In the genomic region with DNA sequence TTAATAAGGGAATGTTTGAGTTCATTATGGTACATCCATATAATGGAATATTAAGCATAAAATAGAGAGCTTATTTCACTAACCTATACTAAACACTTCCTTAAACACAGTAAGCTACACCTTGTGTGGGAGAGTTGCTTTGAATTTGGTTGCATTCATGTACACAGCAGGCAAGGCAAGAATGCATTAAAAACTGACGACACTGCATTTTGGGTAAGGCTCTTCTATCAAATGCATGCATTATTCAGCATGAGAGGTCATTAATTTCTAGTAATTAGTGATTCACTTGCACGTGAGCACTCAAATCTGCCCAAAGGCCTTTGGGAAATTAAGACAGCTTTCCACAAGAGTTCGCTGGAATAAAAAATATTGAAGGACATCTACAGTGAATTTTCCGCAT, we compare ENCODE assay signal across 27 cellular contexts.
"Had no signal": no experiment of that assay in that cellular context is flagged by ENCODE, and none has a peak within 500 bp of the region (broad histone marks: within the 10 kb centered on the region; RNA-seq: fewer than 3 reads in every experiment).

No MANE protein-coding gene starts in this region.

- H3K36me3 ChIP-seq: stomach, suprapubic skin, thoracic aorta, thyroid gland, tibial artery, tibial nerve, transverse colon, upper lobe of left lung, upper lobe of right lung, uterus, vagina had no signal

- H3K9me3 ChIP-seq: stomach, suprapubic skin, testis, thoracic aorta, thyroid gland, tibial artery, tibial nerve, transverse colon, upper lobe of left lung, upper lobe of right lung, uterus, vagina had no signal

- ATAC-seq: stimulated activated effector memory CD8-positive, alpha-beta T cell treated with anti-CD3 and anti-CD28 coated beads, Interleukin-12 subunit alpha, Interleukin-12 subunit beta, amount 100 ng/mL, for 72 hours; stimulated activated memory B cell treated with anti-CD40 and anti-IgM and Interleukin-4, amounts not matched to agents 10 μg/mL and 1 μg/mL and 100 μg/mL, for 72 hours; stimulated activated naive B cell treated with anti-CD40 and anti-IgM and Interleukin-4, amounts not matched to agents 10 μg/mL and 1 μg/mL and 100 μg/mL, for 72 hours; stimulated activated naive CD8-positive, alpha-beta T cell treated with anti-CD3 and anti-CD28 coated beads, Interleukin-15, amount 100 ng/mL, for 72 hours; stimulated activated naive CD8-positive, alpha-beta T cell treated with anti-CD3 and anti-CD28 coated beads, Interleukin-15, Interleukin-2, amounts not matched to agents 100 U/mL and 50 U/mL, for 24 hours; upper lobe of right lung had no signal

- FAIRE-seq: urothelium cell line had no signal

- DNase-seq: stimulated activated CD4-positive, alpha-beta T cell treated with anti-CD3 and anti-CD28 coated beads, Interleukin-2, amount 100 ng/mL, for 48 hours; stimulated activated CD4-positive, alpha-beta T cell treated with anti-CD3 and anti-CD28 coated beads, Interleukin-4, amount 100 ng/mL, for 1 hour; stimulated activated CD4-positive, alpha-beta T cell treated with anti-CD3 and anti-CD28 coated beads, Interleukin-4, amount 100 ng/mL, for 24 hours; stimulated activated CD4-positive, alpha-beta T cell treated with anti-CD3 and anti-CD28 coated beads, Interleukin-4, amount 100 ng/mL, for 4 hours; stimulated activated CD8-positive, alpha-beta memory T cell treated with anti-CD3 and anti-CD28 coated beads, Interleukin-4, amount 100 ng/mL, for 48 hours; stimulated activated naive B cell treated with anti-CD40 and anti-IgM and Interleukin-4, amounts not matched to agents 10 μg/mL and 1 μg/mL and 100 μg/mL, for 72 hours; stimulated activated naive CD4-positive, alpha-beta T cell; stimulated activated naive CD4-positive, alpha-beta T cell treated with Interleukin-2 at 50 U/mL for 16 hours; stimulated activated naive CD8-positive, alpha-beta T cell treated with anti-CD3 and anti-CD28 coated beads, Interleukin-15, amount 100 ng/mL, for 72 hours; stimulated activated naive CD8-positive, alpha-beta T cell treated with anti-CD3 and anti-CD28 coated beads, Interleukin-15, Interleukin-2, amounts not matched to agents 100 U/mL and 50 U/mL, for 24 hours; stomach; substantia nigra; testis; thyroid gland; tibial artery; transverse colon; trophoblast cell; upper lobe of left lung; upper lobe of right lung; uterus had no signal

- H3K4me1 ChIP-seq: stomach, suprapubic skin, testis, thyroid gland, tibial artery, tibial nerve, transverse colon, upper lobe of left lung, upper lobe of right lung, uterus, vagina had no signal

- H3K4me3 ChIP-seq: stomach, suprapubic skin, testis, thoracic aorta, thyroid gland, tibial artery, tibial nerve, transverse colon, upper lobe of left lung, upper lobe of right lung, uterus, vagina had no signal

- H3K27ac ChIP-seq: stomach, suprapubic skin, testis, thoracic aorta, thyroid gland, tibial artery, tibial nerve, transverse colon, upper lobe of left lung, upper lobe of right lung, uterus, vagina had no signal

- H3K27me3 ChIP-seq: stomach, suprapubic skin, testis, thyroid gland, tibial artery, tibial nerve, transverse colon, upper lobe of left lung, upper lobe of right lung, uterus, vagina had no signal
